In the genomic region with DNA sequence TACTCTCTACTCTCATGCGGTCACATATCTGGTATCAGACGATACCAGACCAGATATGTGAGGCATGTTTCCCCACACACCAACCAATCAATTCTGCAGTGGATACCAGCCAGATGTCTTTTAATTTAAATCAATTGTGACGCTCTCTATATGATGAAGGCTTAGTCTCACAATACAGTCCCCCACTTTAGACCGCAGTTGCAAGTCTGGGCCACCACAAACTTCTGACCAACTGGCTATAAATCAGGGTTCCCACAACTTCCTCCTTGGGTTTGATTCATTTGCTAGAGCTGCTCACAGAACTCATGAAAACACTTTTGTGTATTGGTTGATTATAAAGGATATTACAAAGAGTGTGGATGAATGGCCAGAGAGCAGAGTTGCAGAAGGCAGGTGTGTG, we compare ENCODE assay signal across 25 cellular contexts.
"Had no signal": no experiment of that assay in that cellular context is flagged by ENCODE, and none has a peak within 500 bp of the region (broad histone marks: within the 10 kb centered on the region; RNA-seq: fewer than 3 reads in every experiment).

No MANE protein-coding gene starts in this region.

- DNase-seq: activated B cell treated with CpG ODN at 0.5 μM for 24 hours; activated CD4-positive, alpha-beta T cell treated with anti-CD3 and anti-CD28 coated beads for 36 hours; activated CD4-positive, alpha-beta T cell treated with anti-CD3 and anti-CD28 coated beads, Interleukin-2, amount 50 U/mL, for 4 hours; activated CD8-positive, alpha-beta memory T cell treated with anti-CD3 and anti-CD28 coated beads for 24 hours; activated CD8-positive, alpha-beta memory T cell treated with anti-CD3 and anti-CD28 coated beads, Interleukin-2, amount 50 U/mL, for 48 hours; activated naive CD4-positive, alpha-beta T cell; activated naive CD8-positive, alpha-beta T cell treated with anti-CD3 and anti-CD28 coated beads for 36 hours; activated T-cell treated with anti-CD3 and anti-CD28 coated beads, Interleukin-2, amount 50 U/mL, for 4 hours; effector CD4-positive, alpha-beta T cell; erythroblast; foreskin keratinocyte; left lung; naive B cell; retina; sigmoid colon; stimulated activated CD4-positive, alpha-beta T cell treated with anti-CD3 and anti-CD28 coated beads, Interleukin-15, amount 100 ng/mL, for 24 hours; T-helper 9 cell; transverse colon had no signal

- H3K4me1 Mint-ChIP-seq: activated B cell treated with CpG ODN at 0.5 μM for 24 hours; activated CD4-positive, alpha-beta T cell treated with anti-CD3 and anti-CD28 coated beads for 36 hours; activated naive CD8-positive, alpha-beta T cell treated with anti-CD3 and anti-CD28 coated beads for 36 hours; naive B cell; stimulated activated memory B cell treated with anti-CD40 and anti-IgM and Interleukin-4, amounts not matched to agents 10 μg/mL and 1 μg/mL and 100 μg/mL, for 72 hours had no signal

- H3K9me3 Mint-ChIP-seq: activated B cell treated with CpG ODN at 0.5 μM for 24 hours; activated naive CD8-positive, alpha-beta T cell treated with anti-CD3 and anti-CD28 coated beads for 36 hours; activated T-cell treated with anti-CD3 and anti-CD28 coated beads, Interleukin-2, amount 50 U/mL, for 4 hours; neural crest cell; stimulated activated memory B cell treated with anti-CD40 and anti-IgM and Interleukin-4, amounts not matched to agents 10 μg/mL and 1 μg/mL and 100 μg/mL, for 72 hours had no signal

- H3K4me3 ChIP-seq: left lung, lung, sigmoid colon, smooth muscle cell, transverse colon had no signal

- H3K27me3 ChIP-seq: foreskin keratinocyte, left lung, sigmoid colon, transverse colon had no signal

- H3K4me2 ChIP-seq: smooth muscle cell had no signal

- ATAC-seq: activated CD4-positive, alpha-beta T cell treated with anti-CD3 and anti-CD28 coated beads for 36 hours; activated T-cell treated with anti-CD3 and anti-CD28 coated beads, Interleukin-2, amount 50 U/mL, for 4 hours; foreskin keratinocyte; left lung; stimulated activated memory B cell treated with anti-CD40 and anti-IgM and Interleukin-4, amounts not matched to agents 10 μg/mL and 1 μg/mL and 100 μg/mL, for 72 hours had no signal

- H3K27ac Mint-ChIP-seq: activated B cell treated with CpG ODN at 0.5 μM for 24 hours; activated CD4-positive, alpha-beta T cell treated with anti-CD3 and anti-CD28 coated beads for 36 hours; activated naive CD8-positive, alpha-beta T cell treated with anti-CD3 and anti-CD28 coated beads for 36 hours; activated T-helper 2 cell treated with anti-CD3 and anti-CD28 coated beads, Interferon-gamma antibody, Interleukin-2, Interleukin-4, amounts not matched to agents 10 μg/mL and 5 μg/mL and 100 μg/mL, durations not matched to agents 14 hours and 24 hours and 36 hours; immature natural killer cell; naive B cell; progenitor cell of endocrine pancreas; stimulated activated memory B cell treated with anti-CD40 and anti-IgM and Interleukin-4, amounts not matched to agents 10 μg/mL and 1 μg/mL and 100 μg/mL, for 72 hours had no signal

- H3K9me3 ChIP-seq: left lung, sigmoid colon, transverse colon had no signal

- H3K27ac ChIP-seq: foreskin keratinocyte, left lung, sigmoid colon, transverse colon had no signal

- H3K36me3 Mint-ChIP-seq: activated naive CD8-positive, alpha-beta T cell treated with anti-CD3 and anti-CD28 coated beads for 36 hours; immature natural killer cell; naive B cell; stimulated activated memory B cell treated with anti-CD40 and anti-IgM and Interleukin-4, amounts not matched to agents 10 μg/mL and 1 μg/mL and 100 μg/mL, for 72 hours had no signal

- H3K4me3 Mint-ChIP-seq: activated B cell treated with CpG ODN at 0.5 μM for 24 hours; activated CD4-positive, alpha-beta T cell treated with anti-CD3 and anti-CD28 coated beads for 36 hours; activated naive CD8-positive, alpha-beta T cell treated with anti-CD3 and anti-CD28 coated beads for 36 hours; activated T-cell treated with anti-CD3 and anti-CD28 coated beads, Interleukin-2, amount 50 U/mL, for 4 hours; immature natural killer cell; naive B cell; neural crest cell; stimulated activated memory B cell treated with anti-CD40 and anti-IgM and Interleukin-4, amounts not matched to agents 10 μg/mL and 1 μg/mL and 100 μg/mL, for 72 hours had no signal

- H3K27me3 Mint-ChIP-seq: activated B cell treated with CpG ODN at 0.5 μM for 24 hours; activated CD4-positive, alpha-beta T cell treated with anti-CD3 and anti-CD28 coated beads for 36 hours; activated naive CD8-positive, alpha-beta T cell treated with anti-CD3 and anti-CD28 coated beads for 36 hours; naive B cell; progenitor cell of endocrine pancreas; stimulated activated memory B cell treated with anti-CD40 and anti-IgM and Interleukin-4, amounts not matched to agents 10 μg/mL and 1 μg/mL and 100 μg/mL, for 72 hours had no signal

- H3K36me3 ChIP-seq: left lung, sigmoid colon, transverse colon had no signal

- H3K4me1 ChIP-seq: foreskin keratinocyte, left lung, sigmoid colon, transverse colon had no signal
